ENCODE assay signal across 10 cellular contexts in genomic region chr20:50449789-50450492, GRCh38.
DNase-seq lines count a peak whose midpoint lies in the region; ATAC-seq lines count a peak whose summit lies in the region.
"Had no signal": no experiment of that assay in that cellular context is flagged by ENCODE, and none has a peak within 500 bp of the region (broad histone marks: within the 10 kb centered on the region; RNA-seq: fewer than 3 reads in every experiment).

No MANE protein-coding gene starts in this region.

- H3K4me3 ChIP-seq in effector memory CD4-positive, alpha-beta T cell (ENCODE audit: insufficient read depth, low read depth, low read length, poor library complexity, severe bottlenecking), result no peak overlapping the region
- H3K4me3 ChIP-seq: dorsolateral prefrontal cortex had no signal

- peak; percentile 37 to 59 for ATAC-seq in activated CD4-positive, CD25-positive, alpha-beta regulatory T cell treated with anti-CD3 and anti-CD28 coated beads, Interleukin-2, amount 50 U/mL, for 24 hours
- ATAC-seq in HG02610 (IDR thresholded peaks at IDR 0.05; ENCODE audit: unreplicated experiment) (peak; percentile 62), HG03571 (IDR thresholded peaks at IDR 0.05; ENCODE audit: unreplicated experiment) (peak; percentile 56)
- ATAC-seq in stimulated activated effector memory CD8-positive, alpha-beta T cell treated with anti-CD3 and anti-CD28 coated beads, Interleukin-12 subunit alpha, Interleukin-12 subunit beta, amount 100 ng/mL, for 72 hours, result peak; percentile 71

- no peaks in the 10 kb centered on the region for H3K9me3 Mint-ChIP-seq in stimulated activated effector memory CD8-positive, alpha-beta T cell treated with anti-CD3 and anti-CD28 coated beads, Interleukin-12 subunit alpha, Interleukin-12 subunit beta, amount 100 ng/mL, for 72 hours
- H3K9me3 Mint-ChIP-seq: activated T-helper 1 cell treated with anti-CD3 and anti-CD28 coated beads, Interleukin-12 subunit alpha, Interleukin-12 subunit beta, Interleukin-2, Interleukin-4 antibody, amounts not matched to agents 30 ng/mL and 10 ng/mL and 1 ng/mL, durations not matched to agents 14 hours and 24 hours and 36 hours had no signal

- no peak overlapping the region for H3K4me3 Mint-ChIP-seq in stimulated activated effector memory CD8-positive, alpha-beta T cell treated with anti-CD3 and anti-CD28 coated beads, Interleukin-12 subunit alpha, Interleukin-12 subunit beta, amount 100 ng/mL, for 72 hours

- H3K4me1 Mint-ChIP-seq in stimulated activated effector memory CD8-positive, alpha-beta T cell treated with anti-CD3 and anti-CD28 coated beads, Interleukin-12 subunit alpha, Interleukin-12 subunit beta, amount 100 ng/mL, for 72 hours, result peaks cover 29% of the 10 kb centered on the region

- DNase-seq in activated CD4-positive, CD25-positive, alpha-beta regulatory T cell (lab: John Stamatoyannopoulos, UW), result no peak
- no peak for DNase-seq in stimulated activated effector memory CD8-positive, alpha-beta T cell treated with anti-CD3 and anti-CD28 coated beads, Interleukin-12 subunit alpha, Interleukin-12 subunit beta, amount 100 ng/mL, for 72 hours (ENCODE audit: low spot score in 2 of 2)
- no peak for DNase-seq in effector memory CD4-positive, alpha-beta T cell
- no peak for DNase-seq in activated CD4-positive, alpha-beta T cell treated with anti-CD3 and anti-CD28 coated beads for 48 hours
- no peak for DNase-seq in cerebellar nuclear complex (lab: John Stamatoyannopoulos, UW)
- DNase-seq: dorsolateral prefrontal cortex had no signal

- no peaks in the 10 kb centered on the region for H3K4me1 ChIP-seq in effector memory CD4-positive, alpha-beta T cell (ENCODE audit: control insufficient read depth, insufficient read depth, low read length, poor library complexity, severe bottlenecking)

- no peaks in the 10 kb centered on the region for H3K36me3 ChIP-seq in effector memory CD4-positive, alpha-beta T cell (ENCODE audit: control insufficient read depth, insufficient read depth, low read length)

- no peaks in the 10 kb centered on the region for H3K9me3 ChIP-seq in effector memory CD4-positive, alpha-beta T cell (ENCODE audit: control insufficient read depth, low read length)

- no peak overlapping the region for H3K27ac ChIP-seq in effector memory CD4-positive, alpha-beta T cell (ENCODE audit: insufficient read depth, low read length, poor library complexity, severe bottlenecking)

- H3K27ac Mint-ChIP-seq in stimulated activated effector memory CD8-positive, alpha-beta T cell treated with anti-CD3 and anti-CD28 coated beads, Interleukin-12 subunit alpha, Interleukin-12 subunit beta, amount 100 ng/mL, for 72 hours, result no peak overlapping the region

- H3K27me3 ChIP-seq in effector memory CD4-positive, alpha-beta T cell (replicated peaks; ENCODE audit: control insufficient read depth, insufficient read depth, low read length, poor library complexity, severe bottlenecking), result no peaks in the 10 kb centered on the region

- H3K36me3 Mint-ChIP-seq in stimulated activated effector memory CD8-positive, alpha-beta T cell treated with anti-CD3 and anti-CD28 coated beads, Interleukin-12 subunit alpha, Interleukin-12 subunit beta, amount 100 ng/mL, for 72 hours, result peaks cover 7% of the 10 kb centered on the region
